Comparison of ENCODE assay signal across 25 cellular contexts in genomic region chr13:61905054-61905453, GRCh38.
"Had no signal": no experiment of that assay in that cellular context is flagged by ENCODE, and none has a peak within 500 bp of the region (broad histone marks: within the 10 kb centered on the region; RNA-seq: fewer than 3 reads in every experiment).

No MANE protein-coding gene starts in this region.

- ATAC-seq: HepG2, Panc1, PC-3 had no signal

- H3K9ac ChIP-seq: SK-N-SH had no signal

- FAIRE-seq: HepG2 had no signal

- H3K4me3 ChIP-seq: MG63 had no signal

- H3K9me3 ChIP-seq: MG63, SK-N-SH had no signal

- DNase-seq: IMR-90, Karpas-422, KG1, MG63, NCI-H1092, NCI-H1105 treated with DMSO at 0.1 percent for 48 hours, NCI-H1417 treated with DMSO at 0.1 percent for 48 hours, NCI-H146, NCI-H1694 treated with DMSO at 0.1 percent for 48 hours, NCI-H1930, NCI-H2081 treated with DMSO at 0.1 percent for 48 hours, NCI-H2171, NCI-H226, NCI-H446, NCI-H510A, NCI-H524 treated with DMSO at 0.1 percent for 48 hours, NCI-H69, NCI-H774, PC-3, SHP77, SK-N-SH, SW 1271 had no signal

- H3K27me3 ChIP-seq: MG63 had no signal

- H3K27ac ChIP-seq: RWPE1 had no signal

- H3K36me3 ChIP-seq: MG63 had no signal
